ENCODE assay signal across 30 cellular contexts in genomic region chr16:311725-312124, GRCh38. TPM values are rescaled to one million over a fixed set of nuclear protein-coding genes. Genes with fewer than 3 reads are reported as not detected.
"Had no signal": no experiment of that assay in that cellular context is flagged by ENCODE, and none has a peak within 500 bp of the region (broad histone marks: within the 10 kb centered on the region; RNA-seq: fewer than 3 reads in every experiment).

No MANE protein-coding gene starts in this region.

- H3K4me3 ChIP-seq: ascending aorta, esophagus squamous epithelium had no signal

- H3K4me3 Mint-ChIP-seq: activated CD4-positive, alpha-beta memory T cell treated with anti-CD3 and anti-CD28 coated beads, Interleukin-2, amount 10 ng/mL, durations not matched to agents 7 days and 5 days; activated CD4-positive, alpha-beta T cell treated with anti-CD3 and anti-CD28 coated beads for 36 hours; activated CD4-positive, alpha-beta T cell treated with anti-CD3 and anti-CD28 coated beads, Interleukin-2, amount 10 ng/mL, durations not matched to agents 24 days and 14 days; activated naive CD4-positive, alpha-beta T cell treated with anti-CD3 and anti-CD28 coated beads, Interleukin-2, amount 10 ng/mL, durations not matched to agents 7 days and 5 days; activated naive CD8-positive, alpha-beta T cell treated with anti-CD3 and anti-CD28 coated beads, Interleukin-2, amount 10 ng/mL, durations not matched to agents 7 days and 5 days; activated T-cell treated with anti-CD3 and anti-CD28 coated beads, Interleukin-2, amount 50 U/mL, for 24 hours; activated T-cell treated with anti-CD3 and anti-CD28 coated beads, Interleukin-2, amount 50 U/mL, for 72 hours; brain had no signal

- ATAC-seq: activated CD4-positive, alpha-beta T cell treated with anti-CD3 and anti-CD28 coated beads for 36 hours; activated naive CD4-positive, alpha-beta T cell treated with anti-CD3 and anti-CD28 coated beads, Interleukin-2, amount 50 U/mL, for 72 hours; activated T-cell treated with anti-CD3 and anti-CD28 coated beads, Interleukin-2, amount 50 U/mL, for 72 hours; effector memory CD8-positive, alpha-beta T cell had no signal

- H3K4me1 ChIP-seq: ascending aorta had no signal

- H3K27ac Mint-ChIP-seq: activated CD4-positive, alpha-beta memory T cell treated with anti-CD3 and anti-CD28 coated beads, Interleukin-2, amount 10 ng/mL, durations not matched to agents 7 days and 5 days; activated CD4-positive, alpha-beta T cell treated with anti-CD3 and anti-CD28 coated beads for 36 hours; activated CD4-positive, alpha-beta T cell treated with anti-CD3 and anti-CD28 coated beads, Interleukin-2, amount 10 ng/mL, durations not matched to agents 24 days and 14 days; activated naive CD4-positive, alpha-beta T cell treated with anti-CD3 and anti-CD28 coated beads, Interleukin-2, amount 10 ng/mL, durations not matched to agents 7 days and 5 days; activated naive CD8-positive, alpha-beta T cell treated with anti-CD3 and anti-CD28 coated beads, Interleukin-2, amount 10 ng/mL, durations not matched to agents 7 days and 5 days; activated T-cell treated with anti-CD3 and anti-CD28 coated beads, Interleukin-2, amount 50 U/mL, for 24 hours; activated T-cell treated with anti-CD3 and anti-CD28 coated beads, Interleukin-2, amount 50 U/mL, for 72 hours; effector memory CD8-positive, alpha-beta T cell had no signal

- FAIRE-seq: colon, endothelial cell of umbilical vein had no signal

- H3K27me3 Mint-ChIP-seq: activated CD4-positive, alpha-beta memory T cell treated with anti-CD3 and anti-CD28 coated beads, Interleukin-2, amount 10 ng/mL, durations not matched to agents 7 days and 5 days; activated CD4-positive, alpha-beta T cell treated with anti-CD3 and anti-CD28 coated beads for 36 hours; activated CD4-positive, alpha-beta T cell treated with anti-CD3 and anti-CD28 coated beads, Interleukin-2, amount 10 ng/mL, durations not matched to agents 24 days and 14 days; activated naive CD4-positive, alpha-beta T cell treated with anti-CD3 and anti-CD28 coated beads, Interleukin-2, amount 10 ng/mL, durations not matched to agents 7 days and 5 days; activated naive CD8-positive, alpha-beta T cell treated with anti-CD3 and anti-CD28 coated beads, Interleukin-2, amount 10 ng/mL, durations not matched to agents 7 days and 5 days; activated T-cell treated with anti-CD3 and anti-CD28 coated beads, Interleukin-2, amount 50 U/mL, for 24 hours; brain; effector memory CD8-positive, alpha-beta T cell had no signal

- H3K27ac ChIP-seq: ascending aorta, epithelial cell of prostate, esophagus squamous epithelium had no signal

- H3K36me3 Mint-ChIP-seq: activated naive CD4-positive, alpha-beta T cell treated with anti-CD3 and anti-CD28 coated beads, Interleukin-2, amount 50 U/mL, for 72 hours had no signal

- H3K9me3 ChIP-seq: ascending aorta, esophagus squamous epithelium had no signal

- H3K27me3 ChIP-seq: ascending aorta, esophagus squamous epithelium had no signal

- H3K9me3 Mint-ChIP-seq: activated CD4-positive, alpha-beta memory T cell treated with anti-CD3 and anti-CD28 coated beads, Interleukin-2, amount 10 ng/mL, durations not matched to agents 7 days and 5 days; activated CD4-positive, alpha-beta T cell treated with anti-CD3 and anti-CD28 coated beads, Interleukin-2, amount 10 ng/mL, durations not matched to agents 24 days and 14 days; activated naive CD4-positive, alpha-beta T cell treated with anti-CD3 and anti-CD28 coated beads, Interleukin-2, amount 10 ng/mL, durations not matched to agents 7 days and 5 days; activated naive CD4-positive, alpha-beta T cell treated with anti-CD3 and anti-CD28 coated beads, Interleukin-2, amount 50 U/mL, for 72 hours; activated naive CD8-positive, alpha-beta T cell treated with anti-CD3 and anti-CD28 coated beads, Interleukin-2, amount 10 ng/mL, durations not matched to agents 7 days and 5 days; activated T-cell treated with anti-CD3 and anti-CD28 coated beads, Interleukin-2, amount 50 U/mL, for 24 hours; activated T-cell treated with anti-CD3 and anti-CD28 coated beads, Interleukin-2, amount 50 U/mL, for 72 hours; brain; effector memory CD8-positive, alpha-beta T cell had no signal

- DNase-seq: activated CD4-positive, alpha-beta memory T cell treated with anti-CD3 and anti-CD28 coated beads, Interleukin-2, amount 10 ng/mL, durations not matched to agents 7 days and 5 days; activated CD4-positive, alpha-beta T cell treated with anti-CD3 and anti-CD28 coated beads for 36 hours; activated CD4-positive, alpha-beta T cell treated with anti-CD3 and anti-CD28 coated beads, Interleukin-2, amount 10 ng/mL, durations not matched to agents 24 days and 14 days; activated CD4-positive, CD25-positive, alpha-beta regulatory T cell; activated CD4-positive, CD25-positive, alpha-beta regulatory T cell treated with anti-CD3 and anti-CD28 coated beads, Interleukin-2, amount 50 U/mL, for 72 hours; activated CD8-positive, alpha-beta memory T cell treated with anti-CD3 and anti-CD28 coated beads, Interleukin-2, amount 50 U/mL, for 48 hours; activated gamma-delta T cell; activated naive CD4-positive, alpha-beta T cell; activated naive CD4-positive, alpha-beta T cell treated with anti-CD3 and anti-CD28 coated beads, Interleukin-2, amount 10 ng/mL, durations not matched to agents 7 days and 5 days; activated naive CD8-positive, alpha-beta T cell treated with anti-CD3 and anti-CD28 coated beads, Interleukin-2, amount 10 ng/mL, durations not matched to agents 7 days and 5 days; activated T-cell treated with anti-CD3 and anti-CD28 coated beads for 4 hours; activated T-cell treated with anti-CD3 and anti-CD28 coated beads, Interleukin-2, amount 50 U/mL, for 24 hours; activated T-cell treated with anti-CD3 and anti-CD28 coated beads, Interleukin-2, amount 50 U/mL, for 72 hours; caudate nucleus; cortex of kidney; dermis blood vessel endothelial cell; effector CD4-positive, alpha-beta T cell; effector memory CD8-positive, alpha-beta T cell; esophagus squamous epithelium; foreskin melanocyte; T-helper 2 cell had no signal

RNA-seq across cellular contexts. Expression of gene PDIA2, which starts 28.8 kb away (rescaled TPM):
- total RNA-seq: activated CD4-positive, alpha-beta memory T cell treated with anti-CD3 and anti-CD28 coated beads, Interleukin-2, amount 10 ng/mL, durations not matched to agents 7 days and 5 days; activated CD4-positive, alpha-beta T cell treated with anti-CD3 and anti-CD28 coated beads for 36 hours; activated CD4-positive, alpha-beta T cell treated with anti-CD3 and anti-CD28 coated beads, Interleukin-2, amount 10 ng/mL, durations not matched to agents 24 days and 14 days; activated naive CD4-positive, alpha-beta T cell treated with anti-CD3 and anti-CD28 coated beads, Interleukin-2, amount 50 U/mL, for 72 hours; ascending aorta; bronchial epithelial cell; endothelial cell of umbilical vein; esophagus squamous epithelium; T-helper 1 cell treated with Interleukin-12 subunit alpha and Interleukin-12 subunit beta and Interleukin-4 antibody, amounts not matched to agents 30 ng/mL and 1 ng/mL, for 36 hours had no signal

RNA-seq across cellular contexts. Expression of gene ARHGDIG, which starts 31.3 kb away (rescaled TPM):
- total RNA-seq: activated CD4-positive, alpha-beta memory T cell treated with anti-CD3 and anti-CD28 coated beads, Interleukin-2, amount 10 ng/mL, durations not matched to agents 7 days and 5 days; activated CD4-positive, alpha-beta T cell treated with anti-CD3 and anti-CD28 coated beads for 36 hours; activated CD4-positive, alpha-beta T cell treated with anti-CD3 and anti-CD28 coated beads, Interleukin-2, amount 10 ng/mL, durations not matched to agents 24 days and 14 days; activated naive CD4-positive, alpha-beta T cell treated with anti-CD3 and anti-CD28 coated beads, Interleukin-2, amount 50 U/mL, for 72 hours; activated naive CD8-positive, alpha-beta T cell treated with anti-CD3 and anti-CD28 coated beads, Interleukin-2, amount 10 ng/mL, durations not matched to agents 7 days and 5 days; ascending aorta; bronchial epithelial cell; esophagus squamous epithelium; fibroblast of villous mesenchyme; T-helper 1 cell treated with Interleukin-12 subunit alpha and Interleukin-12 subunit beta and Interleukin-4 antibody, amounts not matched to agents 30 ng/mL and 1 ng/mL, for 36 hours had no signal

RNA-seq across cellular contexts. Expression of gene RGS11, which starts 36.0 kb away (rescaled TPM):
- total RNA-seq: activated naive CD8-positive, alpha-beta T cell treated with anti-CD3 and anti-CD28 coated beads, Interleukin-2, amount 10 ng/mL, durations not matched to agents 7 days and 5 days; bronchial epithelial cell had no signal
